ENCODE assay signal across 8 cellular contexts in the genomic region with DNA sequence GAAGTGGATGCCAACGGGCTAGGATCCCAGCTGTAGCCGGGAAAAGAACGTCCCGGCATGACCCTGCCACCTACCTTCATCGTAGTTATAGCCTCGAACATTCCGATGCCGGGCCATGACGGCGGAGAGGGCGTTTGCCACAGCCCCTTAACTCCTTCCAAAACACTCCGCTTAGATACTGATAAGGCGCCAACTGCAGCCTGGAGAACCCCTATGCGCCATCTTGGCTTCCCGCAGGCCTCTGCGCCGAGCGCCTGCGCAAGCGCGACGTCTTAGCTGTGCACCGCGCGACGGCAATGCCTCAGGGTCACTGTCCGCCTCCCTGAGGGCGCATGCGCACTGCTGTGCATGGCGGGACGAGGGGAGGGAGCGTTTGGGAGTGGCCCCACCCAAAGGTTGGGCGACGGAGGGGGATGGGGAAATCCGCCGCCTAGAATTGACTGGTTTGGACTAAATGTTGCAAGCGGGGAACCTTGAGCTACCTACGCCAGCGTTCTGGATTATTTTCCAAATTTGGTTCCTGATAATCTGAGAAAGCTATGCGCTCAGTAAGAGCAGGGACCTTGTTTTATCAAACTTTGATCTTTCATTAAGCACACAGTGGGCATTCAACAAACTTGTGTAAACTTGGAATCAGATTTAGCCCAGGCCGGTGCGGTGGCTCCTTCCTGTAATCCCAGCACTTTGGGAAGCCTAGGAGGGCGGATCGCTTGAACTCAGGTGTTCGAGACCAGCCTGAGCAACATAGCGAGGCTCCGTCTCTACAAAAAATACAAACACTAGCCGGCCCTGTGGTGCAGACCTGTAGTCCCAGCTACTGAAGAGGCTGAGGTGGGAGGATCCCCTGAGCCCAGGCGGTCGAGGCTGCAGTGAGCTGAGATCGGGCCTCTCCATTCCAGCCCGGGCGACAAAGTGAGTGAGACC. TPM values are rescaled to one million over a fixed set of nuclear protein-coding genes. Genes with fewer than 3 reads are reported as not detected.
DNase-seq lines count a peak whose midpoint lies in the region; ATAC-seq, FAIRE-seq and TF ChIP-seq lines count a peak whose summit lies in the region.

Gene HBS1L (minus strand): TSS at position 248 of the 924 bp plus-strand sequence. CDS start 131 bp downstream, at position 117.

- ATAC-seq in GM18505 (IDR thresholded peaks at IDR 0.05; ENCODE audit: unreplicated experiment) (peak; percentile 94), HG02973 (IDR thresholded peaks at IDR 0.05; ENCODE audit: unreplicated experiment) (peak; percentile 96), right cardiac atrium (peak; percentile 100)

- H3K79me2 ChIP-seq in astrocyte (ENCODE audit: insufficient read depth, low read length), result peaks cover 48% of the 10 kb centered on the region

- no peaks in the 10 kb centered on the region for H3K9me3 ChIP-seq in astrocyte (ENCODE audit: insufficient read depth, low read depth, low read length)
- H3K9me3 ChIP-seq in right cardiac atrium (ENCODE audit: control insufficient read depth, low read length), result no peaks in the 10 kb centered on the region
- no peaks in the 10 kb centered on the region for H3K9me3 ChIP-seq in uterus

- H3K4me1 Mint-ChIP-seq in astrocyte (ENCODE audit: low read depth, unreplicated experiment), result peaks cover 3% of the 10 kb centered on the region

- no peaks in the 10 kb centered on the region for H3K9me3 Mint-ChIP-seq in astrocyte (ENCODE audit: unreplicated experiment)

- peak within 1 kb of the TSS; percentile 95 for H3K27ac ChIP-seq in astrocyte (ENCODE audit: low read depth, low read length)
- peak within 1 kb of the TSS; percentile 64 for H3K27ac ChIP-seq in right cardiac atrium (ENCODE audit: low read length)
- H3K27ac ChIP-seq in uterus, result peak within 1 kb of the TSS; percentile 82 to 88

- H2AFZ ChIP-seq in astrocyte (ENCODE audit: low read depth, low read length), result peak within 1 kb of the TSS; percentile 97

- TF ChIP-seq CTCF in astrocyte (IDR thresholded peaks at IDR 0.05; ENCODE audit: insufficient read depth, low read depth, low read length), result no peak
- peak in 1 of 4 experiments; percentile 25 for TF ChIP-seq CTCF in uterus (IDR thresholded peaks at IDR 0.05)

- H3K36me3 ChIP-seq in astrocyte (ENCODE audit: insufficient read depth, low read length), result peaks cover 4% of the 10 kb centered on the region
- H3K36me3 ChIP-seq in uterus, result no peaks in the 10 kb centered on the region

- intact Hi-C loops in right cardiac atrium (cut with DNase I) (no loop called here), uterus (cut with DNase I; ENCODE audit: low total_unique reads) (no loop called here)

- H3K36me3 Mint-ChIP-seq in astrocyte (ENCODE audit: low read depth, unreplicated experiment), result no peaks in the 10 kb centered on the region

- H3K27me3 ChIP-seq in astrocyte (ENCODE audit: insufficient read depth, low read length) (peaks cover 2% of the 10 kb centered on the region), right cardiac atrium (ENCODE audit: control insufficient read depth, insufficient read depth) (no peaks in the 10 kb centered on the region), uterus (no peaks in the 10 kb centered on the region)

- peak; percentile 88 for DNase-seq in NCI-H2029 (lab: John Stamatoyannopoulos, UW)
- peak; percentile 94 for DNase-seq in T-helper 22 cell (ENCODE audit: low read depth)
- peak; percentile 89 for DNase-seq in astrocyte (ENCODE audit: low read depth)
- DNase-seq in right cardiac atrium, result peak; percentile 98 to 99 (median 99)
- DNase-seq in pulmonary artery endothelial cell (ENCODE audit: low read depth, low spot score), result peak; percentile 90
- peak; percentile 94 to 97 for DNase-seq in uterus

- H3K27me3 Mint-ChIP-seq in astrocyte (ENCODE audit: low read depth, unreplicated experiment), result no peaks in the 10 kb centered on the region

- peak within 1 kb of the TSS; percentile 95 for H3K4me2 ChIP-seq in astrocyte (ENCODE audit: low read length)

- H3K4me3 ChIP-seq in astrocyte (ENCODE audit: insufficient read depth, low read depth, low read length) (peak within 1 kb of the TSS; percentile 99), right cardiac atrium (ENCODE audit: low read length) (peak within 1 kb of the TSS; percentile 84), uterus (peak within 1 kb of the TSS; percentile 61 to 90)

- peaks cover 18% of the 10 kb centered on the region for H4K20me1 ChIP-seq in astrocyte (ENCODE audit: insufficient read depth, low read length)

- H3K4me3 Mint-ChIP-seq in astrocyte (ENCODE audit: unreplicated experiment), result peak within 1 kb of the TSS; percentile 97

- FAIRE-seq in astrocyte (lab: Jason Lieb, UNC), result peak; percentile 59

- H3K4me1 ChIP-seq in astrocyte (ENCODE audit: insufficient read depth, low read length) (peaks cover 8% of the 10 kb centered on the region), right cardiac atrium (ENCODE audit: control insufficient read depth, insufficient read depth, low read length) (peaks cover 2% of the 10 kb centered on the region), uterus (no peaks in the 10 kb centered on the region)

- peak; percentile 95 for TF ChIP-seq POLR2A in GM18505 (IDR thresholded peaks at IDR 0.05; ENCODE audit: borderline replicate concordance, extremely low read depth, insufficient read depth, insufficient read length)
- peak; percentile 81 to 90 for TF ChIP-seq POLR2A in uterus (IDR thresholded peaks at IDR 0.05)

- H3K9ac ChIP-seq in astrocyte (ENCODE audit: low read length), result peak within 1 kb of the TSS; percentile 99

- peak within 1 kb of the TSS; percentile 90 for H3K27ac Mint-ChIP-seq in astrocyte (ENCODE audit: unreplicated experiment)

- WGBS in right cardiac atrium, result 9% methylated on average over 53 of the region's 53 CpGs

RNA-seq across cellular contexts. Expression of gene HBS1L, which starts in this region (rescaled TPM):
- 87.8 and 90.4 TPM in 2 replicates for total RNA-seq in astrocyte
- 10 to 100 TPM; 65.2 to 81.3 (median 74.5) TPM for total RNA-seq in right cardiac atrium
- 28.7 TPM for polyA plus RNA-seq in right cardiac atrium
- total RNA-seq in pulmonary artery endothelial cell, result 163 and 166 TPM in 2 replicates
- total RNA-seq in uterus, result 100 to 1,000 TPM in 1 of 4 donors, 10 to 100 TPM in 3; 23.8 to 116 (median 69.2) TPM

Comparison
In these comparisons a context has a peak if more than half of its experiments do, and no peak if none do; other contexts are left out.
1. Peak in every context shown above with its lines: DNase-seq, ATAC-seq, H3K4me3 ChIP-seq and H3K27ac ChIP-seq.